10 cellular contexts compared by ENCODE assay signal in the genomic region with DNA sequence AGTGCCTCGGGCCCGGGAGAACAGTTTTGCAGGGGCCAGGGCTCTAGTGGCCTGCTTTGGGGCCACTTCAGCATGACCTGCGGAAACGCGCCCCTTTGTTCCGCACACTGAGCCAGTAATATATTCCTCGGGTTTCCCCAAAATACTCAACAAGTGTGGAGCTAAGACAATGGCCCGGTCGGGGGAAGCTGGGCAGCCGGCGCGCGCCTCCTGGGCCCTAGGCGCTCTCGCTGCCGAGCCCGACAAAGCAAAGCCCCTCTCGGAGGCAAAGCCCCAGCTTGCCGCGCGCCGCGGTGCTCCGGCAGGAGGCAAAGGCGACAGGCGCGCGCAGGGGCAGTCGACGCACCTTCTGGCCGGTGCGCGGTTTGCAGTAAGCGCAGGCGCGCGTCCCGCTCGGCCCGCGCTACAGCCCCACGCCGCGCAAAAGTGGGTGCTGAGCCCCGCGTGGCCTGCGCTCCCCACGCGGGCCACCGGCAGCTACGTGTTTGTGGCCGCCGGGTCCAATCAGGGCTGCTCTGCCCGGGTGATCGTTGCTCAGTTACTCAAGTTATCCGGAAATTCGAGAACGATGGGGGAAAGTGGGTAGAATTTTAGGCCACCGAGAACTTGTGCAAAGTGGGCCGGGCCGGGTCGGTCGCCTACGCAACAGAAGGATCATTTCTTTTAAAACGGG. TPM values are rescaled to one million over a fixed set of nuclear protein-coding genes. Genes with fewer than 3 reads are reported as not detected.
DNase-seq lines count a peak whose midpoint lies in the region; ATAC-seq, FAIRE-seq and TF ChIP-seq lines count a peak whose summit lies in the region.
"Had no signal": no experiment of that assay in that cellular context is flagged by ENCODE, and none has a peak within 500 bp of the region (broad histone marks: within the 10 kb centered on the region; RNA-seq: fewer than 3 reads in every experiment).

No MANE protein-coding gene starts in this region.

- H3K9me3 ChIP-seq in astrocyte (ENCODE audit: insufficient read depth, low read depth, low read length), result no peaks in the 10 kb centered on the region

- peaks cover 88% of the 10 kb centered on the region for H3K27me3 Mint-ChIP-seq in astrocyte (ENCODE audit: low read depth, unreplicated experiment)
- H3K27me3 Mint-ChIP-seq in mesothelial cell of epicardium (ENCODE audit: low read depth), result peaks cover 99% of the 10 kb centered on the region
- peaks cover 86% of the 10 kb centered on the region for H3K27me3 Mint-ChIP-seq in T-helper 2 cell treated with Interferon-gamma antibody and Interleukin-4, amounts not matched to agents 5 μg/mL and 100 μg/mL, for 36 hours (ENCODE audit: low read depth)

- no peak for FAIRE-seq in astrocyte (lab: Jason Lieb, UNC)

- H3K36me3 Mint-ChIP-seq in astrocyte (ENCODE audit: low read depth, unreplicated experiment) (no peaks in the 10 kb centered on the region), mesothelial cell of epicardium (no peaks in the 10 kb centered on the region)
- H3K36me3 Mint-ChIP-seq in T-helper 2 cell treated with Interferon-gamma antibody and Interleukin-4, amounts not matched to agents 5 μg/mL and 100 μg/mL, for 36 hours (ENCODE audit: low read depth), result no peaks in the 10 kb centered on the region

- peaks cover 10% of the 10 kb centered on the region for H3K4me1 ChIP-seq in astrocyte (ENCODE audit: insufficient read depth, low read length)

- no peak overlapping the region for H2AFZ ChIP-seq in astrocyte (ENCODE audit: low read depth, low read length)

- no peak overlapping the region for H3K9ac ChIP-seq in astrocyte (ENCODE audit: low read length)

- TF ChIP-seq CTCF in astrocyte (IDR thresholded peaks at IDR 0.05; ENCODE audit: insufficient read depth, low read depth, low read length) (no peak), mesothelial cell of epicardium (IDR thresholded peaks at IDR 0.05; ENCODE audit: unreplicated experiment) (no peak)

- no peaks in the 10 kb centered on the region for H3K36me3 ChIP-seq in astrocyte (ENCODE audit: insufficient read depth, low read length)
- H3K36me3 ChIP-seq: brain microvascular endothelial cell had no signal

- H4K20me1 ChIP-seq in astrocyte (ENCODE audit: insufficient read depth, low read length), result peaks cover 16% of the 10 kb centered on the region

- H3K4me1 Mint-ChIP-seq in astrocyte (ENCODE audit: low read depth, unreplicated experiment) (peaks cover 5% of the 10 kb centered on the region), mesothelial cell of epicardium (peaks cover 28% of the 10 kb centered on the region)
- peaks cover 12% of the 10 kb centered on the region for H3K4me1 Mint-ChIP-seq in T-helper 2 cell treated with Interferon-gamma antibody and Interleukin-4, amounts not matched to agents 5 μg/mL and 100 μg/mL, for 36 hours (ENCODE audit: low read depth)

- H3K4me2 ChIP-seq in astrocyte (ENCODE audit: low read length), result peak overlapping the region; percentile 75

- no peak overlapping the region for H3K27ac ChIP-seq in astrocyte (ENCODE audit: low read depth, low read length)
- H3K27ac ChIP-seq: brain microvascular endothelial cell had no signal

- ATAC-seq in HG02852 (IDR thresholded peaks at IDR 0.05; ENCODE audit: unreplicated experiment), result no peak

- H3K79me2 ChIP-seq in astrocyte (ENCODE audit: insufficient read depth, low read length), result no peaks in the 10 kb centered on the region

- H3K27ac Mint-ChIP-seq in astrocyte (ENCODE audit: unreplicated experiment), result no peak overlapping the region
- no peak overlapping the region for H3K27ac Mint-ChIP-seq in mesothelial cell of epicardium
- H3K27ac Mint-ChIP-seq in T-helper 2 cell treated with Interferon-gamma antibody and Interleukin-4, amounts not matched to agents 5 μg/mL and 100 μg/mL, for 36 hours, result no peak overlapping the region

- H3K9me3 Mint-ChIP-seq in astrocyte (ENCODE audit: unreplicated experiment) (peaks cover 1% of the 10 kb centered on the region), mesothelial cell of epicardium (no peaks in the 10 kb centered on the region)
- H3K9me3 Mint-ChIP-seq in T-helper 2 cell treated with Interferon-gamma antibody and Interleukin-4, amounts not matched to agents 5 μg/mL and 100 μg/mL, for 36 hours, result no peaks in the 10 kb centered on the region

- peaks cover 84% of the 10 kb centered on the region for H3K27me3 ChIP-seq in astrocyte (ENCODE audit: insufficient read depth, low read length)

- H3K4me3 Mint-ChIP-seq in astrocyte (ENCODE audit: unreplicated experiment), result peak overlapping the region; percentile 68
- peak overlapping the region; percentile 59 for H3K4me3 Mint-ChIP-seq in mesothelial cell of epicardium
- H3K4me3 Mint-ChIP-seq in T-helper 2 cell treated with Interferon-gamma antibody and Interleukin-4, amounts not matched to agents 5 μg/mL and 100 μg/mL, for 36 hours, result no peak overlapping the region

- peak; percentile 79 for DNase-seq in COLO668 (lab: John Stamatoyannopoulos, UW; ENCODE audit: unreplicated experiment)
- DNase-seq in DMS53 treated with DMSO at 0.1 percent for 48 hours (lab: John Stamatoyannopoulos, UW; ENCODE audit: unreplicated experiment), result peak; percentile 70
- DNase-seq in astrocyte (ENCODE audit: low read depth), result no peak
- no peak for DNase-seq in mesothelial cell of epicardium (ENCODE audit: low spot score in 2 of 2, unreplicated experiment in 2 of 2)
- no peak for DNase-seq in T-helper 2 cell treated with Interferon-gamma antibody and Interleukin-4, amounts not matched to agents 5 μg/mL and 100 μg/mL, for 36 hours (ENCODE audit: low spot score)
- DNase-seq in SIG-M5 treated with dmso at 0.1 percent for 504 hours (lab: John Stamatoyannopoulos, UW; ENCODE audit: unreplicated experiment), result no peak
- DNase-seq: brain microvascular endothelial cell had no signal

- H3K4me3 ChIP-seq in astrocyte (ENCODE audit: insufficient read depth, low read depth, low read length), result no peak overlapping the region

RNA-seq across cellular contexts. Expression of a gene that starts 3.2 kb away (rescaled TPM):
- total RNA-seq in astrocyte, result 0.07 TPM in 1 of 2 replicates, not detected in the other
- total RNA-seq in mesothelial cell of epicardium, result not detected in 3 replicates
- total RNA-seq: H4, mononuclear cell had no signal

Comparison
In these comparisons a context has a peak if more than half of its experiments do, and no peak if none do; other contexts are left out.
1. DNase-seq: peak in COLO668 (single experiment) and DMS53 treated with DMSO at 0.1 percent for 48 hours (single experiment); none in astrocyte (single experiment), mesothelial cell of epicardium (0 of 2), T-helper 2 cell treated with Interferon-gamma antibody and Interleukin-4, amounts not matched to agents 5 μg/mL and 100 μg/mL, for 36 hours (single experiment) and SIG-M5 treated with dmso at 0.1 percent for 504 hours (single experiment).